Comparison of ENCODE assay signal across 31 cellular contexts in the genomic region with DNA sequence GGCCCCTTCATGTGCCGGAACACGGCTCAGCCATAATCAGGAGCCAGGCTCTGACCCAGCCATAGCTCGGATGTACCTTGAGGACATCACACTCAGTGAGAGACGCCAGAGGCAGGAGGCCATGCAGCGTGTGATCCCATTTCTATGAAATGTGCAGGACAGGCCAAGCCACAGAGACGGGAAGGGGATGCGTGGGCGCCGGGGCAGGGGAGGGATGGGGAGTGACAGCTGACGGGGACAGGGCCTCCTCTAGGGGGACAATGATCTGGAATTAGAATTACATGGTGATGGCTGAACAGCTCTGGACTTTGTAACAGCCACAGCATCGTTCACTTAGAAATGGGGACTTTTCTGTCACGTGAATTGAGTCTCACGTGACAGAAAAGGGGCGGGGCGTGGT.
"Had no signal": no experiment of that assay in that cellular context is flagged by ENCODE, and none has a peak within 500 bp of the region (broad histone marks: within the 10 kb centered on the region; RNA-seq: fewer than 3 reads in every experiment).

No MANE protein-coding gene starts in this region.

- H3K4me1 Mint-ChIP-seq: endodermal cell had no signal

- H3K27ac ChIP-seq: brain microvascular endothelial cell, coronary artery, dorsolateral prefrontal cortex, esophagus muscularis mucosa, foreskin keratinocyte, gastrocnemius medialis, heart left ventricle had no signal

- DNase-seq: activated CD4-positive, alpha-beta memory T cell treated with anti-CD3 and anti-CD28 coated beads, Interleukin-2, amount 10 ng/mL, durations not matched to agents 7 days and 5 days; activated CD4-positive, alpha-beta T cell treated with anti-CD3 and anti-CD28 coated beads for 36 hours; activated CD4-positive, alpha-beta T cell treated with anti-CD3 and anti-CD28 coated beads, Interleukin-2, amount 10 ng/mL, durations not matched to agents 24 days and 14 days; activated CD4-positive, alpha-beta T cell treated with anti-CD3 and anti-CD28 coated beads, Interleukin-2, amount 50 U/mL, for 4 hours; activated CD4-positive, CD25-positive, alpha-beta regulatory T cell; activated CD4-positive, CD25-positive, alpha-beta regulatory T cell treated with anti-CD3 and anti-CD28 coated beads, Interleukin-2, amount 50 U/mL, for 72 hours; activated CD8-positive, alpha-beta memory T cell treated with anti-CD3 and anti-CD28 coated beads, Interleukin-2, amount 50 U/mL, for 48 hours; activated gamma-delta T cell; activated naive CD4-positive, alpha-beta T cell; activated naive CD4-positive, alpha-beta T cell treated with anti-CD3 and anti-CD28 coated beads, Interleukin-2, amount 10 ng/mL, durations not matched to agents 7 days and 5 days; activated naive CD8-positive, alpha-beta T cell treated with anti-CD3 and anti-CD28 coated beads, Interleukin-2, amount 10 ng/mL, durations not matched to agents 7 days and 5 days; activated T-cell treated with anti-CD3 and anti-CD28 coated beads for 4 hours; activated T-cell treated with anti-CD3 and anti-CD28 coated beads, Interleukin-2, amount 50 U/mL, for 24 hours; activated T-cell treated with anti-CD3 and anti-CD28 coated beads, Interleukin-2, amount 50 U/mL, for 72 hours; amniotic stem cell; anterior cingulate cortex; brain microvascular endothelial cell; dorsolateral prefrontal cortex; effector memory CD4-positive, alpha-beta T cell; endodermal cell; foreskin keratinocyte; gastrocnemius medialis; glutamatergic neuron; heart left ventricle; T-cell; T-helper 2 cell had no signal

- H3K4me3 ChIP-seq: coronary artery, dorsolateral prefrontal cortex, esophagus muscularis mucosa, gastrocnemius medialis, heart left ventricle had no signal

- H3K4me1 ChIP-seq: foreskin keratinocyte had no signal

- H3K4me3 Mint-ChIP-seq: activated CD4-positive, alpha-beta memory T cell treated with anti-CD3 and anti-CD28 coated beads, Interleukin-2, amount 10 ng/mL, durations not matched to agents 7 days and 5 days; activated CD4-positive, alpha-beta T cell treated with anti-CD3 and anti-CD28 coated beads for 36 hours; activated CD4-positive, alpha-beta T cell treated with anti-CD3 and anti-CD28 coated beads, Interleukin-2, amount 10 ng/mL, durations not matched to agents 24 days and 14 days; activated naive CD4-positive, alpha-beta T cell treated with anti-CD3 and anti-CD28 coated beads, Interleukin-2, amount 10 ng/mL, durations not matched to agents 7 days and 5 days; activated naive CD8-positive, alpha-beta T cell treated with anti-CD3 and anti-CD28 coated beads, Interleukin-2, amount 10 ng/mL, durations not matched to agents 7 days and 5 days; activated T-cell treated with anti-CD3 and anti-CD28 coated beads, Interleukin-2, amount 50 U/mL, for 24 hours; activated T-cell treated with anti-CD3 and anti-CD28 coated beads, Interleukin-2, amount 50 U/mL, for 72 hours; dendritic cell treated with granulocyte-macrophage colony-stimulating factor and Interleukin-4, amounts not matched to agents 40 ng/mL and 50 ng/mL, for 4 days; endodermal cell; T-cell had no signal

- ATAC-seq: activated CD4-positive, alpha-beta T cell treated with anti-CD3 and anti-CD28 coated beads for 36 hours; activated naive CD4-positive, alpha-beta T cell treated with anti-CD3 and anti-CD28 coated beads, Interleukin-2, amount 50 U/mL, for 72 hours; activated T-cell treated with anti-CD3 and anti-CD28 coated beads, Interleukin-2, amount 50 U/mL, for 72 hours; foreskin keratinocyte; gastrocnemius medialis; heart left ventricle; T-cell had no signal

- H3K27me3 Mint-ChIP-seq: activated CD4-positive, alpha-beta memory T cell treated with anti-CD3 and anti-CD28 coated beads, Interleukin-2, amount 10 ng/mL, durations not matched to agents 7 days and 5 days; activated CD4-positive, alpha-beta T cell treated with anti-CD3 and anti-CD28 coated beads for 36 hours; activated CD4-positive, alpha-beta T cell treated with anti-CD3 and anti-CD28 coated beads, Interleukin-2, amount 10 ng/mL, durations not matched to agents 24 days and 14 days; activated naive CD4-positive, alpha-beta T cell treated with anti-CD3 and anti-CD28 coated beads, Interleukin-2, amount 10 ng/mL, durations not matched to agents 7 days and 5 days; activated naive CD8-positive, alpha-beta T cell treated with anti-CD3 and anti-CD28 coated beads, Interleukin-2, amount 10 ng/mL, durations not matched to agents 7 days and 5 days; activated T-cell treated with anti-CD3 and anti-CD28 coated beads, Interleukin-2, amount 50 U/mL, for 24 hours; central memory CD8-positive, alpha-beta T cell; dendritic cell treated with granulocyte-macrophage colony-stimulating factor and Interleukin-4, amounts not matched to agents 40 ng/mL and 50 ng/mL, for 4 days; T-cell had no signal

- H3K9me3 ChIP-seq: esophagus muscularis mucosa, gastrocnemius medialis, heart left ventricle had no signal

- H3K27me3 ChIP-seq: brain microvascular endothelial cell, dorsolateral prefrontal cortex, esophagus muscularis mucosa, foreskin keratinocyte, gastrocnemius medialis, heart left ventricle had no signal

- H3K27ac Mint-ChIP-seq: activated CD4-positive, alpha-beta memory T cell treated with anti-CD3 and anti-CD28 coated beads, Interleukin-2, amount 10 ng/mL, durations not matched to agents 7 days and 5 days; activated CD4-positive, alpha-beta T cell treated with anti-CD3 and anti-CD28 coated beads for 36 hours; activated CD4-positive, alpha-beta T cell treated with anti-CD3 and anti-CD28 coated beads, Interleukin-2, amount 10 ng/mL, durations not matched to agents 24 days and 14 days; activated naive CD4-positive, alpha-beta T cell treated with anti-CD3 and anti-CD28 coated beads, Interleukin-2, amount 10 ng/mL, durations not matched to agents 7 days and 5 days; activated naive CD8-positive, alpha-beta T cell treated with anti-CD3 and anti-CD28 coated beads, Interleukin-2, amount 10 ng/mL, durations not matched to agents 7 days and 5 days; activated T-cell treated with anti-CD3 and anti-CD28 coated beads, Interleukin-2, amount 50 U/mL, for 72 hours; endodermal cell; T-cell had no signal

- H3K9me3 Mint-ChIP-seq: endodermal cell had no signal
